8 cellular contexts compared by ENCODE assay signal in the genomic region with DNA sequence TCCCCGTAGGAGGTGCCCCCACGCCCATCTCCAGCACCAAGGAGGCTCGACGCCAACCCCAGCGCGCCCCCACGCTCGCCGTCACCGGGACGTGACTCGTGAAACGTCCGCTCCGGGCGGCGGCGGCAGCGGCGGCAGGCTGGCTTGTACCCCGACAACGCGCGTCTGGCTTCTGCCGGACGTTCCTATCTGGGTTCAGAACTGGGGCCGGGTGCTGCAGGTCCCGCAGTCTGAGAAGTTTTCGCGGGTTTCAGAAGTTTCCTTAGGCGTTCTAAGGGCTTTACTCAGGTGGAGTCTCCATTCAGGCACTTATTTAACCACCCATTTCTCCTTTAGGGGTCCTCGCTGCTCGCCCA. TPM values are rescaled to one million over a fixed set of nuclear protein-coding genes. Genes with fewer than 3 reads are reported as not detected.
DNase-seq lines count a peak whose midpoint lies in the region; ATAC-seq and TF ChIP-seq lines count a peak whose summit lies in the region.

No MANE protein-coding gene starts in this region.

- H3K9me3 ChIP-seq in MG63 = no peaks in the 10 kb centered on the region
- H3K9me3 ChIP-seq in lower lobe of right lung = no peaks in the 10 kb centered on the region

- peak; percentile 46 to 50 for ATAC-seq in activated CD4-positive, CD25-positive, alpha-beta regulatory T cell treated with anti-CD3 and anti-CD28 coated beads, Interleukin-2, amount 50 U/mL, for 24 hours
- peak; percentile 74 to 79 for ATAC-seq in lower lobe of right lung

- peak overlapping the region; percentile 98 for H3K27ac ChIP-seq in cingulate gyrus (ENCODE audit: low read depth, low read length)
- H3K27ac ChIP-seq in lower lobe of right lung = peak overlapping the region; percentile 95

- peak overlapping the region; percentile 80 for H3K4me3 ChIP-seq in MG63
- H3K4me3 ChIP-seq in lower lobe of right lung = peak overlapping the region; percentile 82

- DNase-seq in GM13977 (ENCODE audit: low spot score) (peak; percentile 84), H4 (ENCODE audit: low spot score) (peak; percentile 64), MG63 (peak; percentile 86), lower lobe of right lung (peak; percentile 93), inferior parietal cortex (ENCODE audit: extremely low spot score) (no peak)
- DNase-seq in stimulated activated CD8-positive, alpha-beta memory T cell treated with anti-CD3 and anti-CD28 coated beads, Interleukin-12 subunit alpha, Interleukin-12 subunit beta, amount 100 ng/mL, for 1 hour (ENCODE audit: low read depth) = peak; percentile 66

- H3K27me3 ChIP-seq in MG63 (no peaks in the 10 kb centered on the region), lower lobe of right lung (ENCODE audit: low read depth) (no peaks in the 10 kb centered on the region)

- TF ChIP-seq CTCF in GM13977 (IDR thresholded peaks at IDR 0.05; ENCODE audit: extremely low read depth, insufficient read depth, missing control alignments) (no peak), lower lobe of right lung (IDR thresholded peaks at IDR 0.05) (no peak)

- H3K4me1 ChIP-seq in lower lobe of right lung = peaks cover 41% of the 10 kb centered on the region

- intact Hi-C loops in lower lobe of right lung (cut with DNase I) = no loop called here

- in situ Hi-C loops in GM13977 (cut with MboI; ENCODE audit: low pct_unique_long_range_greater_than_20kb, low sequenced_read_pairs, unreplicated experiment) = no loop called here

- peaks cover 26% of the 10 kb centered on the region for H3K36me3 ChIP-seq in MG63
- H3K36me3 ChIP-seq in lower lobe of right lung = peaks cover 10% of the 10 kb centered on the region

RNA-seq across cellular contexts. Expression of gene ALKBH5, which starts 0.7 kb away (rescaled TPM):
- 58.2 and 63.1 TPM in 2 replicates for total RNA-seq in H4 (2014; rRNA removed; shearing (Covaris generic))
- 50.5 and 63.5 TPM in 2 replicates for total RNA-seq in MG63 (2014; rRNA removed; shearing (Covaris generic); ENCODE audit: low replicate concordance)
- total RNA-seq in lower lobe of right lung = 100 TPM

RNA-seq across cellular contexts. Expression of gene LLGL1, which starts 42.5 kb away (rescaled TPM):
- 12.1 and 14.0 TPM in 2 replicates for total RNA-seq in H4 (2014; rRNA removed; shearing (Covaris generic))
- 12.5 and 14.4 TPM in 2 replicates for total RNA-seq in MG63 (2014; rRNA removed; shearing (Covaris generic); ENCODE audit: low replicate concordance)
- total RNA-seq in lower lobe of right lung = 12.0 TPM
